Comparison of ENCODE assay signal across 1 cellular context in the genomic region with DNA sequence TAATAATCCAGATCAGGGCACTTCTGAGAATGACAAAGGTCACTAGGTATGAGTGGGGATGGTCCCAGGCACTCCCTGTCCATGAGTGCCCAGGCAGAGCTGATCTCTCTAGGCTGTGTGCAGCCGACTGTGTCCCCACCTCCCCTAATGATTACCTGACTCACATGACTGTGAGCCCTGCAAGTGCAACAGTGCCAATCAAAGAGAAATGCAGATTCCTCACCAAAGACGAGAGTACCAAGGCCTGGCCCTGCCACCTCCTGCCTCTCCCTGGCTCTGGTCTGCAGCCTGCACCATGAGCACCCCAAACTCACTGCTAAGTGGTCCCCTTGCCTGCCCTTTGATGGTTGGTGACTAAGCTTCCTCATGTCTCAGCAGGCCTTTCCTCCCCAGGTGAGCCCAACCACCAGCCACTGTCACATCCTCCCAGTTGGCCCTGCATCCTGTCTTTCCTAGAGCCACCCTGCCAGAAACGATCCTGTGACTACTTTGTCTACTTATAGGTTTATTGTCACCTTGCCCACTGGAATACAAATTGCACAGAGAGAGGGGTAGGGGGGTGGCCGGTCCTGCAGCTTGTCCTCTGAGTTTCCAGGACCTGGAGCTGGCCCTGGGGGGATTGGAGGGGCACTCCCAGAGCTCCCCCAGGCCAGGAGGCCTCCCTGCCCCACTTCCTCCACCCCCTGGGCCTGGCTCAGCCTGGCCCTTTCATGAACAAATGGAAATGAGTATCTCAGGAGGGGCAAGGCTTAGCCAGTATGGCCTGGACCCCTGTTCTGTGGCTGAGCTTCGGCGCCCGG.
TF ChIP-seq lines count a peak whose summit lies in the region.

No MANE protein-coding gene starts in this region.

TF ChIP-seq in SK-N-SH, 30 proteins besides CTCF, POLR2A, EP300 and RAD21 (continued from another document):
- TF ChIP-seq REST (IDR thresholded peaks at IDR 0.05; ENCODE audit: low read depth, low read length) (no peak), FOXJ3 (CRISPR knock-in tag; IDR thresholded peaks at IDR 0.05) (no peak), FOXM1 (IDR thresholded peaks at IDR 0.05; ENCODE audit: low read depth) (no peak), MEF2A (IDR thresholded peaks at IDR 0.05; ENCODE audit: borderline replicate concordance, low read depth) (no peak), SIN3A (IDR thresholded peaks at IDR 0.05; ENCODE audit: borderline replicate concordance, low read depth, low read length) (no peak), POLR2AphosphoS5 (IDR thresholded peaks at IDR 0.05; ENCODE audit: low read depth, low read length) (no peak), IRF3 (IDR thresholded peaks at IDR 0.05; ENCODE audit: low read depth, low read length) (no peak), ELF1 (IDR thresholded peaks at IDR 0.05) (no peak), GATA2 (CRISPR knock-in tag; IDR thresholded peaks at IDR 0.05) (no peak), RCOR1 (IDR thresholded peaks at IDR 0.05; ENCODE audit: low read length) (no peak), CHD2 (IDR thresholded peaks at IDR 0.05; ENCODE audit: low read length, partially characterized antibody) (no peak)
- TF ChIP-seq, protein P1, sequence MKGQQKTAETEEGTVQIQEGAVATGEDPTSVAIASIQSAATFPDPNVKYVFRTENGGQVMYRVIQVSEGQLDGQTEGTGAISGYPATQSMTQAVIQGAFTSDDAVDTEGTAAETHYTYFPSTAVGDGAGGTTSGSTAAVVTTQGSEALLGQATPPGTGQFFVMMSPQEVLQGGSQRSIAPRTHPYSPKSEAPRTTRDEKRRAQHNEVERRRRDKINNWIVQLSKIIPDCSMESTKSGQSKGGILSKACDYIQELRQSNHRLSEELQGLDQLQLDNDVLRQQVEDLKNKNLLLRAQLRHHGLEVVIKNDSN (IDR thresholded peaks at IDR 0.05; ENCODE audit: borderline replicate concordance, low read depth) = no peak
- TF ChIP-seq, protein P2, sequence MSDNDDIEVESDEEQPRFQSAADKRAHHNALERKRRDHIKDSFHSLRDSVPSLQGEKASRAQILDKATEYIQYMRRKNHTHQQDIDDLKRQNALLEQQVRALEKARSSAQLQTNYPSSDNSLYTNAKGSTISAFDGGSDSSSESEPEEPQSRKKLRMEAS (IDR thresholded peaks at IDR 0.05; ENCODE audit: low read depth) = no peak
- TF ChIP-seq, protein P3, sequence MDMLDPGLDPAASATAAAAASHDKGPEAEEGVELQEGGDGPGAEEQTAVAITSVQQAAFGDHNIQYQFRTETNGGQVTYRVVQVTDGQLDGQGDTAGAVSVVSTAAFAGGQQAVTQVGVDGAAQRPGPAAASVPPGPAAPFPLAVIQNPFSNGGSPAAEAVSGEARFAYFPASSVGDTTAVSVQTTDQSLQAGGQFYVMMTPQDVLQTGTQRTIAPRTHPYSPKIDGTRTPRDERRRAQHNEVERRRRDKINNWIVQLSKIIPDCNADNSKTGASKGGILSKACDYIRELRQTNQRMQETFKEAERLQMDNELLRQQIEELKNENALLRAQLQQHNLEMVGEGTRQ (IDR thresholded peaks at IDR 0.05; ENCODE audit: borderline replicate concordance, low read depth, low read length) = no peak
